In genomic region chr7:129381710-129382484, GRCh38 we compare ENCODE assay signal across 1 cellular context.
TF ChIP-seq lines count a peak whose summit lies in the region.

No MANE protein-coding gene starts in this region.

TF ChIP-seq in GM12878, 131 proteins besides CTCF, POLR2A, EP300 and RAD21:
- TF ChIP-seq MEF2B (IDR thresholded peaks at IDR 0.05; ENCODE audit: partially characterized antibody, poor library complexity, severe bottlenecking) (no peak), SKIL (IDR thresholded peaks at IDR 0.05; ENCODE audit: low read depth, poor library complexity, severe bottlenecking) (no peak), ZBTB4 (CRISPR knock-in tag; IDR thresholded peaks at IDR 0.05) (no peak), FOS (IDR thresholded peaks at IDR 0.05; ENCODE audit: borderline replicate concordance, extremely low read depth, insufficient read length) (no peak)
TF ChIP-seq in GM12878: peak in this region for 0.
